ENCODE assay signal across 36 cellular contexts in genomic region chr4:24425868-24426267, GRCh38.
"Had no signal": no experiment of that assay in that cellular context is flagged by ENCODE, and none has a peak within 500 bp of the region (broad histone marks: within the 10 kb centered on the region; RNA-seq: fewer than 3 reads in every experiment).

No MANE protein-coding gene starts in this region.

- H3K36me3 ChIP-seq: brain microvascular endothelial cell, cardiac muscle cell, MG63 had no signal

- H3K4me2 ChIP-seq: PC-9 had no signal

- H3K27me3 ChIP-seq: brain microvascular endothelial cell, cardiac muscle cell, MG63 had no signal

- H3K9me3 ChIP-seq: MG63 had no signal

- H3K27ac ChIP-seq: brain microvascular endothelial cell, cardiac muscle cell, PC-9, RWPE1, VCaP had no signal

- DNase-seq: activated B cell treated with CpG ODN at 0.5 μM for 24 hours; activated CD4-positive, alpha-beta T cell treated with anti-CD3 and anti-CD28 coated beads for 1 hour; activated CD4-positive, alpha-beta T cell treated with anti-CD3 and anti-CD28 coated beads, Interleukin-2, amount 10 ng/mL, durations not matched to agents 24 days and 14 days; activated CD4-positive, alpha-beta T cell treated with anti-CD3 and anti-CD28 coated beads, Interleukin-2, amount 50 U/mL, for 4 hours; activated CD8-positive, alpha-beta T cell treated with anti-CD3 and anti-CD28 coated beads for 36 hours; activated effector memory CD4-positive, alpha-beta T cell treated with anti-CD3 and anti-CD28 coated beads, Interleukin-2, amount 50 U/mL, for 16 hours; activated naive CD4-positive, alpha-beta T cell; activated naive CD4-positive, alpha-beta T cell treated with anti-CD3 and anti-CD28 coated beads, Interleukin-2, amount 50 U/mL, for 16 hours; activated naive CD8-positive, alpha-beta T cell treated with anti-CD3 and anti-CD28 coated beads for 36 hours; activated T-cell treated with anti-CD3 and anti-CD28 coated beads, Interleukin-2, amount 50 U/mL, for 1 hour; activated T-cell treated with anti-CD3 and anti-CD28 coated beads, Interleukin-2, amount 50 U/mL, for 72 hours; amniotic stem cell; aorta; brain microvascular endothelial cell; Kasumi-1; KG1; MG63; NCI-H1048; NCI-H1105 treated with DMSO at 0.1 percent for 48 hours; NCI-H1436; NCI-H1694; NCI-H1930; NCI-H510A; NCI-H526; NCI-H748 treated with DMSO at 0.1 percent for 48 hours; PC-9; SIG-M5; SW 1271; T-helper 1 cell; T-helper 2 cell; T-helper 9 cell had no signal

- H3K4me3 ChIP-seq: cardiac muscle cell, MG63, PC-9 had no signal

- ATAC-seq: activated CD8-positive, alpha-beta T cell treated with anti-CD3 and anti-CD28 coated beads for 36 hours; activated T-cell treated with anti-CD3 and anti-CD28 coated beads, Interleukin-2, amount 50 U/mL, for 72 hours; activated T-helper 17 cell treated with anti-CD3 and anti-CD28 coated beads, Interleukin-2, amount 50 U/mL, for 72 hours; Right ventricle myocardium inferior had no signal

- H2AFZ ChIP-seq: PC-9 had no signal
